Comparison of ENCODE assay signal across 10 cellular contexts in genomic region chrX:85627363-85627762, GRCh38.
A peak's percentile ranks its signal among the peaks of the same experiment; 100 is the strongest.
DNase-seq lines count a peak whose midpoint lies in the region; ATAC-seq, FAIRE-seq and TF ChIP-seq lines count a peak whose summit lies in the region.
"Had no signal": no experiment of that assay in that cellular context is flagged by ENCODE, and none has a peak within 500 bp of the region (broad histone marks: within the 10 kb centered on the region; RNA-seq: fewer than 3 reads in every experiment).

No MANE protein-coding gene starts in this region.

- H3K9me3 ChIP-seq in OCI-LY3 (ENCODE audit: insufficient read depth, low read length) = no peaks in the 10 kb centered on the region
- H3K9me3 ChIP-seq: upper lobe of right lung had no signal

- no peaks in the 10 kb centered on the region for H3K36me3 ChIP-seq in OCI-LY3 (replicated peaks; ENCODE audit: low read depth, low read length)
- H3K36me3 ChIP-seq: upper lobe of right lung had no signal

- H3K79me2 ChIP-seq in OCI-LY3 (ENCODE audit: low read length) = no peaks in the 10 kb centered on the region

- H3K4me1 ChIP-seq in OCI-LY3 (ENCODE audit: low read length) = no peaks in the 10 kb centered on the region
- H3K4me1 ChIP-seq: upper lobe of right lung had no signal

- no peak for ATAC-seq in HG03460 (IDR thresholded peaks at IDR 0.05; ENCODE audit: unreplicated experiment)
- ATAC-seq: upper lobe of right lung had no signal

- no peak overlapping the region for H3K4me3 ChIP-seq in AG10803 (ENCODE audit: low read length)
- no peak overlapping the region for H3K4me3 ChIP-seq in OCI-LY3 (ENCODE audit: low read length)
- no peak overlapping the region for H3K4me3 ChIP-seq in fibroblast of mammary gland (ENCODE audit: control insufficient read depth, low read depth, low read length)
- H3K4me3 ChIP-seq: upper lobe of right lung had no signal

- H4K20me1 ChIP-seq in OCI-LY3 (ENCODE audit: insufficient read depth, low read length) = no peaks in the 10 kb centered on the region

- no peak overlapping the region for H3K27ac Mint-ChIP-seq in activated naive CD4-positive, alpha-beta T cell treated with anti-CD3 and anti-CD28 coated beads, Interleukin-2, amount 10 ng/mL, durations not matched to agents 7 days and 5 days

- CTCF ChIA-PET in activated naive CD4-positive, alpha-beta T cell treated with anti-CD3 and anti-CD28 coated beads, Interleukin-2, amount 10 ng/mL, durations not matched to agents 7 days and 5 days (lab: Charles Lee) = no interaction called here

- no peak overlapping the region for H3K4me2 ChIP-seq in OCI-LY3 (ENCODE audit: low read length)

- H3K4me1 Mint-ChIP-seq in activated naive CD4-positive, alpha-beta T cell treated with anti-CD3 and anti-CD28 coated beads, Interleukin-2, amount 10 ng/mL, durations not matched to agents 7 days and 5 days = no peaks in the 10 kb centered on the region

- H3K27me3 ChIP-seq in OCI-LY3 (ENCODE audit: low read depth, low read length) = no peaks in the 10 kb centered on the region
- H3K27me3 ChIP-seq: upper lobe of right lung had no signal

- H3K9me3 Mint-ChIP-seq in activated naive CD4-positive, alpha-beta T cell treated with anti-CD3 and anti-CD28 coated beads, Interleukin-2, amount 10 ng/mL, durations not matched to agents 7 days and 5 days = no peaks in the 10 kb centered on the region

- no peaks in the 10 kb centered on the region for H3K27me3 Mint-ChIP-seq in activated naive CD4-positive, alpha-beta T cell treated with anti-CD3 and anti-CD28 coated beads, Interleukin-2, amount 10 ng/mL, durations not matched to agents 7 days and 5 days

- no peak overlapping the region for H3K9ac ChIP-seq in OCI-LY3 (ENCODE audit: low read length)

- H3K27ac ChIP-seq in OCI-LY3 (ENCODE audit: low read length) = no peak overlapping the region
- H3K27ac ChIP-seq: upper lobe of right lung had no signal

- H3K4me3 Mint-ChIP-seq in activated naive CD4-positive, alpha-beta T cell treated with anti-CD3 and anti-CD28 coated beads, Interleukin-2, amount 10 ng/mL, durations not matched to agents 7 days and 5 days = no peak overlapping the region

- DNase-seq in AG10803 (ENCODE audit: low read depth) = no peak
- DNase-seq in fibroblast of mammary gland (ENCODE audit: low read depth) = no peak
- DNase-seq in activated naive CD4-positive, alpha-beta T cell treated with anti-CD3 and anti-CD28 coated beads, Interleukin-2, amount 10 ng/mL, durations not matched to agents 7 days and 5 days = no peak
- no peak for DNase-seq in activated naive CD4-positive, alpha-beta T cell (lab: John Stamatoyannopoulos, UW)
- DNase-seq in RCC 7860 (ENCODE audit: low spot score) = no peak
- DNase-seq: COR-L47, upper lobe of right lung had no signal

- no peaks in the 10 kb centered on the region for H3K36me3 Mint-ChIP-seq in activated naive CD4-positive, alpha-beta T cell treated with anti-CD3 and anti-CD28 coated beads, Interleukin-2, amount 10 ng/mL, durations not matched to agents 7 days and 5 days

- FAIRE-seq in RCC 7860 (lab: Jason Lieb, UNC) = no peak

- TF ChIP-seq CTCF in AG10803 (conservative IDR thresholded peaks at IDR 0.05; ENCODE audit: low read length) = peak; percentile 35
- TF ChIP-seq CTCF in GM12874 (IDR thresholded peaks at IDR 0.05; ENCODE audit: insufficient read depth, low read depth, low read length) = peak; percentile 26; the same call in 1 of the 2 replicates
- TF ChIP-seq CTCF in OCI-LY3 (IDR thresholded peaks at IDR 0.05; ENCODE audit: low read depth, low read length) = peak; percentile 59
- TF ChIP-seq CTCF in fibroblast of mammary gland (conservative IDR thresholded peaks at IDR 0.05; ENCODE audit: control insufficient read depth, insufficient read depth, low read depth, low read length) = peak; percentile 15

- no peak overlapping the region for H2AFZ ChIP-seq in OCI-LY3 (ENCODE audit: low read depth, low read length)
